1 cellular context compared by ENCODE assay signal in the genomic region with DNA sequence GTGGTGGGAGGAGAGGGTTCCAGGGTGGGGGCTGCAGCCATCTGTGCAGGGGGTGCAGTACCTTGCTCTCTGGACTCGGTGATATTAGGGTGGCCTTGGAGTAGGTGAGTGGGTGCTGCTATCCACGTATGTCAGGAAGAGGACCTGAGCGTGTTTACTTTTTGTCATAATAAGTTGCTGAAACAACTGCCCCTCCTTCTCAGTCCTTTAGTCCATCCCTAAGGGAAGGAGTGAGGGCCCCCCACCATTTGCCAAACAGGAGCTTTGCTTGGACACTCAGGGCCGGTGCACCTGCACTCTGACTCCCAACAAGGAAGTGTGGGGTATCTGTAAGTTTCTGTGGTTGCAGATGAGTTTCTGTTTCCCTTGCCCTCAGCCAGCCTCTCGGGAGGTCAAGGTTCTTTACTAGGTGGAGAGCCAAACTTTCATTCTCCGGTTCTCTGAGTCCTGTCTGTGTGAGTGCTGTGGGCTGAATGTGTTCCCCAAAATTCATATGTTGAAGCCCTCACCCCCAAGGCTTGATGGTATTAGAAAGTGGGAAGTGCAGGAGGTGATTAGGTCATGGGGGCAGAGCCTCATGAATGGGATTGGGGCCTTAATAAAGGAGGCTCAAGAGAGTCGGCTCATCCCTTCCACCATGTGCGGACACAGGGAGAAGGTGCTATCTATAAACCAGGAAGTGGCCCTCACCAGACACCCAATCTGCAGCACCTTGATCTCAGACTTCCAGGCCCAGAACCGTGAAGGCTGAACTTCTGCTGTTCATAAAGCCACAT.
TF ChIP-seq lines count a peak whose summit lies in the region.

No MANE protein-coding gene starts in this region.

TF ChIP-seq in GM12878, 131 proteins besides CTCF, POLR2A, EP300 and RAD21 (continued from another document and continues in another):
- TF ChIP-seq, protein P1, sequence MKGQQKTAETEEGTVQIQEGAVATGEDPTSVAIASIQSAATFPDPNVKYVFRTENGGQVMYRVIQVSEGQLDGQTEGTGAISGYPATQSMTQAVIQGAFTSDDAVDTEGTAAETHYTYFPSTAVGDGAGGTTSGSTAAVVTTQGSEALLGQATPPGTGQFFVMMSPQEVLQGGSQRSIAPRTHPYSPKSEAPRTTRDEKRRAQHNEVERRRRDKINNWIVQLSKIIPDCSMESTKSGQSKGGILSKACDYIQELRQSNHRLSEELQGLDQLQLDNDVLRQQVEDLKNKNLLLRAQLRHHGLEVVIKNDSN (IDR thresholded peaks at IDR 0.05; ENCODE audit: borderline replicate concordance, extremely low read length, insufficient read depth, low read depth, low read length): no peak
- TF ChIP-seq ZNF207 (IDR thresholded peaks at IDR 0.05; ENCODE audit: borderline replicate concordance) (no peak), MEF2A (IDR thresholded peaks at IDR 0.05; ENCODE audit: insufficient read depth, low read depth, low read length) (no peak), TCF7 (IDR thresholded peaks at IDR 0.05; ENCODE audit: borderline replicate concordance) (no peak), KLF5 (IDR thresholded peaks at IDR 0.05; ENCODE audit: partially characterized antibody) (no peak), STAT1 (conservative IDR thresholded peaks at IDR 0.05) (no peak), YBX1 (IDR thresholded peaks at IDR 0.05) (no peak), HDGF (IDR thresholded peaks at IDR 0.05) (peak; percentile 64; the same call in 1 of the 2 replicates), CEBPB (IDR thresholded peaks at IDR 0.05; ENCODE audit: borderline replicate concordance in 1 of 2, low read depth in 2 of 2, low read length in 2 of 2) (no peak), SUPT20H (IDR thresholded peaks at IDR 0.05; ENCODE audit: borderline replicate concordance, control insufficient read depth, low read depth, low read length) (no peak), CBFB (IDR thresholded peaks at IDR 0.05; ENCODE audit: low read depth) (0 out of 2 replicates have a peak, but pooled peaks have one; percentile 43), CHD2 (IDR thresholded peaks at IDR 0.05; ENCODE audit: borderline replicate concordance, low read depth, low read length) (peak; percentile 32; the same call in 1 of the 2 replicates), CBX5 (IDR thresholded peaks at IDR 0.05; ENCODE audit: low read depth) (no peak; the same call in 1 of the 2 replicates), ETV6 (conservative IDR thresholded peaks at IDR 0.05 in 1 of 2, IDR thresholded peaks at IDR 0.05 in 1 of 2; ENCODE audit: borderline replicate concordance in 1 of 2, low read depth in 1 of 2) (peak in 1 of 2 experiments; percentile 98; a peak in 2 of 4 replicates), BACH1 (IDR thresholded peaks at IDR 0.05; ENCODE audit: borderline replicate concordance) (no peak; the same call in 1 of the 2 replicates), SIX5 (IDR thresholded peaks at IDR 0.05; ENCODE audit: low read depth, low read length, severe bottlenecking) (peak; percentile 17), ZBED1 (IDR thresholded peaks at IDR 0.05; ENCODE audit: borderline replicate concordance) (no peak), CHD1 (IDR thresholded peaks at IDR 0.05; ENCODE audit: low read depth, low read length) (no peak), ZNF274 (IDR thresholded peaks at IDR 0.05; ENCODE audit: insufficient read depth, insufficient read length) (no peak), EZH2 (IDR thresholded peaks at IDR 0.05; ENCODE audit: borderline replicate concordance, control insufficient read depth, low read depth, low read length) (no peak), ZNF24 (IDR thresholded peaks at IDR 0.05) (no peak), POLR2AphosphoS2 (IDR thresholded peaks at IDR 0.05; ENCODE audit: low read depth, low read length) (no peak), NRF1 (conservative IDR thresholded peaks at IDR 0.05; ENCODE audit: low read depth, low read length) (no peak), TAF1 (IDR thresholded peaks at IDR 0.05; ENCODE audit: borderline replicate concordance, low read depth, low read length) (no peak), BMI1 (IDR thresholded peaks at IDR 0.05; ENCODE audit: borderline replicate concordance) (no peak), SIN3A (IDR thresholded peaks at IDR 0.05; ENCODE audit: low read depth, low read length) (no peak), CHD4 (IDR thresholded peaks at IDR 0.05) (no peak), DPF2 (IDR thresholded peaks at IDR 0.05) (peak; percentile 86; the same call in 1 of the 2 replicates), TCF3 (IDR thresholded peaks at IDR 0.05; ENCODE audit: borderline replicate concordance, insufficient read depth, low read depth, low read length) (peak; percentile 72; the same call in 1 of the 2 replicates), SMAD5 (IDR thresholded peaks at IDR 0.05; ENCODE audit: low read depth) (no peak), NR2F1 (conservative IDR thresholded peaks at IDR 0.05) (peak; percentile 92), RBBP5 (conservative IDR thresholded peaks at IDR 0.05) (no peak), ASH2L (IDR thresholded peaks at IDR 0.05; ENCODE audit: borderline replicate concordance, low read depth) (no peak), SUZ12 (IDR thresholded peaks at IDR 0.05; ENCODE audit: unreplicated experiment) (no peak), YY1 (IDR thresholded peaks at IDR 0.05; ENCODE audit: low read depth, low read length) (no peak)
- TF ChIP-seq, protein P2, sequence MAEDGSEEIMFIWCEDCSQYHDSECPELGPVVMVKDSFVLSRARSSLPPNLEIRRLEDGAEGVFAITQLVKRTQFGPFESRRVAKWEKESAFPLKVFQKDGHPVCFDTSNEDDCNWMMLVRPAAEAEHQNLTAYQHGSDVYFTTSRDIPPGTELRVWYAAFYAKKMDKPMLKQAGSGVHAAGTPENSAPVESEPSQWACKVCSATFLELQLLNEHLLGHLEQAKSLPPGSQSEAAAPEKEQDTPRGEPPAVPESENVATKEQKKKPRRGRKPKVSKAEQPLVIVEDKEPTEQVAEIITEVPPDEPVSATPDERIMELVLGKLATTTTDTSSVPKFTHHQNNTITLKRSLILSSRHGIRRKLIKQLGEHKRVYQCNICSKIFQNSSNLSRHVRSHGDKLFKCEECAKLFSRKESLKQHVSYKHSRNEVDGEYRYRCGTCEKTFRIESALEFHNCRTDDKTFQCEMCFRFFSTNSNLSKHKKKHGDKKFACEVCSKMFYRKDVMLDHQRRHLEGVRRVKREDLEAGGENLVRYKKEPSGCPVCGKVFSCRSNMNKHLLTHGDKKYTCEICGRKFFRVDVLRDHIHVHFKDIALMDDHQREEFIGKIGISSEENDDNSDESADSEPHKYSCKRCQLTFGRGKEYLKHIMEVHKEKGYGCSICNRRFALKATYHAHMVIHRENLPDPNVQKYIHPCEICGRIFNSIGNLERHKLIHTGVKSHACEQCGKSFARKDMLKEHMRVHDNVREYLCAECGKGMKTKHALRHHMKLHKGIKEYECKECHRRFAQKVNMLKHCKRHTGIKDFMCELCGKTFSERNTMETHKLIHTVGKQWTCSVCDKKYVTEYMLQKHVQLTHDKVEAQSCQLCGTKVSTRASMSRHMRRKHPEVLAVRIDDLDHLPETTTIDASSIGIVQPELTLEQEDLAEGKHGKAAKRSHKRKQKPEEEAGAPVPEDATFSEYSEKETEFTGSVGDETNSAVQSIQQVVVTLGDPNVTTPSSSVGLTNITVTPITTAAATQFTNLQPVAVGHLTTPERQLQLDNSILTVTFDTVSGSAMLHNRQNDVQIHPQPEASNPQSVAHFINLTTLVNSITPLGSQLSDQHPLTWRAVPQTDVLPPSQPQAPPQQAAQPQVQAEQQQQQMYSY (CRISPR knock-in tag; IDR thresholded peaks at IDR 0.05): no peak
- TF ChIP-seq, protein P3, sequence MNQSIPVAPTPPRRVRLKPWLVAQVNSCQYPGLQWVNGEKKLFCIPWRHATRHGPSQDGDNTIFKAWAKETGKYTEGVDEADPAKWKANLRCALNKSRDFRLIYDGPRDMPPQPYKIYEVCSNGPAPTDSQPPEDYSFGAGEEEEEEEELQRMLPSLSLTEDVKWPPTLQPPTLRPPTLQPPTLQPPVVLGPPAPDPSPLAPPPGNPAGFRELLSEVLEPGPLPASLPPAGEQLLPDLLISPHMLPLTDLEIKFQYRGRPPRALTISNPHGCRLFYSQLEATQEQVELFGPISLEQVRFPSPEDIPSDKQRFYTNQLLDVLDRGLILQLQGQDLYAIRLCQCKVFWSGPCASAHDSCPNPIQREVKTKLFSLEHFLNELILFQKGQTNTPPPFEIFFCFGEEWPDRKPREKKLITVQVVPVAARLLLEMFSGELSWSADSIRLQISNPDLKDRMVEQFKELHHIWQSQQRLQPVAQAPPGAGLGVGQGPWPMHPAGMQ (IDR thresholded peaks at IDR 0.05; ENCODE audit: borderline replicate concordance): no peak
- TF ChIP-seq, protein P4, sequence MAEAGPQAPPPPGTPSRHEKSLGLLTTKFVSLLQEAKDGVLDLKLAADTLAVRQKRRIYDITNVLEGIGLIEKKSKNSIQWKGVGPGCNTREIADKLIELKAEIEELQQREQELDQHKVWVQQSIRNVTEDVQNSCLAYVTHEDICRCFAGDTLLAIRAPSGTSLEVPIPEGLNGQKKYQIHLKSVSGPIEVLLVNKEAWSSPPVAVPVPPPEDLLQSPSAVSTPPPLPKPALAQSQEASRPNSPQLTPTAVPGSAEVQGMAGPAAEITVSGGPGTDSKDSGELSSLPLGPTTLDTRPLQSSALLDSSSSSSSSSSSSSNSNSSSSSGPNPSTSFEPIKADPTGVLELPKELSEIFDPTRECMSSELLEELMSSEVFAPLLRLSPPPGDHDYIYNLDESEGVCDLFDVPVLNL (IDR thresholded peaks at IDR 0.05; ENCODE audit: low read depth, low read length): no peak
- TF ChIP-seq, protein P5, sequence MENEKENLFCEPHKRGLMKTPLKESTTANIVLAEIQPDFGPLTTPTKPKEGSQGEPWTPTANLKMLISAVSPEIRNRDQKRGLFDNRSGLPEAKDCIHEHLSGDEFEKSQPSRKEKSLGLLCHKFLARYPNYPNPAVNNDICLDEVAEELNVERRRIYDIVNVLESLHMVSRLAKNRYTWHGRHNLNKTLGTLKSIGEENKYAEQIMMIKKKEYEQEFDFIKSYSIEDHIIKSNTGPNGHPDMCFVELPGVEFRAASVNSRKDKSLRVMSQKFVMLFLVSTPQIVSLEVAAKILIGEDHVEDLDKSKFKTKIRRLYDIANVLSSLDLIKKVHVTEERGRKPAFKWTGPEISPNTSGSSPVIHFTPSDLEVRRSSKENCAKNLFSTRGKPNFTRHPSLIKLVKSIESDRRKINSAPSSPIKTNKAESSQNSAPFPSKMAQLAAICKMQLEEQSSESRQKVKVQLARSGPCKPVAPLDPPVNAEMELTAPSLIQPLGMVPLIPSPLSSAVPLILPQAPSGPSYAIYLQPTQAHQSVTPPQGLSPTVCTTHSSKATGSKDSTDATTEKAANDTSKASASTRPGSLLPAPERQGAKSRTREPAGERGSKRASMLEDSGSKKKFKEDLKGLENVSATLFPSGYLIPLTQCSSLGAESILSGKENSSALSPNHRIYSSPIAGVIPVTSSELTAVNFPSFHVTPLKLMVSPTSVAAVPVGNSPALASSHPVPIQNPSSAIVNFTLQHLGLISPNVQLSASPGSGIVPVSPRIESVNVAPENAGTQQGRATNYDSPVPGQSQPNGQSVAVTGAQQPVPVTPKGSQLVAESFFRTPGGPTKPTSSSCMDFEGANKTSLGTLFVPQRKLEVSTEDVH (IDR thresholded peaks at IDR 0.05; ENCODE audit: low read depth, partially characterized antibody): no peak
- TF ChIP-seq, protein P6, sequence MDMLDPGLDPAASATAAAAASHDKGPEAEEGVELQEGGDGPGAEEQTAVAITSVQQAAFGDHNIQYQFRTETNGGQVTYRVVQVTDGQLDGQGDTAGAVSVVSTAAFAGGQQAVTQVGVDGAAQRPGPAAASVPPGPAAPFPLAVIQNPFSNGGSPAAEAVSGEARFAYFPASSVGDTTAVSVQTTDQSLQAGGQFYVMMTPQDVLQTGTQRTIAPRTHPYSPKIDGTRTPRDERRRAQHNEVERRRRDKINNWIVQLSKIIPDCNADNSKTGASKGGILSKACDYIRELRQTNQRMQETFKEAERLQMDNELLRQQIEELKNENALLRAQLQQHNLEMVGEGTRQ (IDR thresholded peaks at IDR 0.05; ENCODE audit: borderline replicate concordance, low read depth, low read length): no peak
- TF ChIP-seq, protein P7, sequence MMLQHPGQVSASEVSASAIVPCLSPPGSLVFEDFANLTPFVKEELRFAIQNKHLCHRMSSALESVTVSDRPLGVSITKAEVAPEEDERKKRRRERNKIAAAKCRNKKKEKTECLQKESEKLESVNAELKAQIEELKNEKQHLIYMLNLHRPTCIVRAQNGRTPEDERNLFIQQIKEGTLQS (IDR thresholded peaks at IDR 0.05; ENCODE audit: borderline replicate concordance, extremely low read depth, low read depth, low read length): no peak
- TF ChIP-seq, protein P8, sequence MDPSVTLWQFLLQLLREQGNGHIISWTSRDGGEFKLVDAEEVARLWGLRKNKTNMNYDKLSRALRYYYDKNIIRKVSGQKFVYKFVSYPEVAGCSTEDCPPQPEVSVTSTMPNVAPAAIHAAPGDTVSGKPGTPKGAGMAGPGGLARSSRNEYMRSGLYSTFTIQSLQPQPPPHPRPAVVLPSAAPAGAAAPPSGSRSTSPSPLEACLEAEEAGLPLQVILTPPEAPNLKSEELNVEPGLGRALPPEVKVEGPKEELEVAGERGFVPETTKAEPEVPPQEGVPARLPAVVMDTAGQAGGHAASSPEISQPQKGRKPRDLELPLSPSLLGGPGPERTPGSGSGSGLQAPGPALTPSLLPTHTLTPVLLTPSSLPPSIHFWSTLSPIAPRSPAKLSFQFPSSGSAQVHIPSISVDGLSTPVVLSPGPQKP (IDR thresholded peaks at IDR 0.05; ENCODE audit: low read depth, low read length): no peak
- TF ChIP-seq, protein P9, sequence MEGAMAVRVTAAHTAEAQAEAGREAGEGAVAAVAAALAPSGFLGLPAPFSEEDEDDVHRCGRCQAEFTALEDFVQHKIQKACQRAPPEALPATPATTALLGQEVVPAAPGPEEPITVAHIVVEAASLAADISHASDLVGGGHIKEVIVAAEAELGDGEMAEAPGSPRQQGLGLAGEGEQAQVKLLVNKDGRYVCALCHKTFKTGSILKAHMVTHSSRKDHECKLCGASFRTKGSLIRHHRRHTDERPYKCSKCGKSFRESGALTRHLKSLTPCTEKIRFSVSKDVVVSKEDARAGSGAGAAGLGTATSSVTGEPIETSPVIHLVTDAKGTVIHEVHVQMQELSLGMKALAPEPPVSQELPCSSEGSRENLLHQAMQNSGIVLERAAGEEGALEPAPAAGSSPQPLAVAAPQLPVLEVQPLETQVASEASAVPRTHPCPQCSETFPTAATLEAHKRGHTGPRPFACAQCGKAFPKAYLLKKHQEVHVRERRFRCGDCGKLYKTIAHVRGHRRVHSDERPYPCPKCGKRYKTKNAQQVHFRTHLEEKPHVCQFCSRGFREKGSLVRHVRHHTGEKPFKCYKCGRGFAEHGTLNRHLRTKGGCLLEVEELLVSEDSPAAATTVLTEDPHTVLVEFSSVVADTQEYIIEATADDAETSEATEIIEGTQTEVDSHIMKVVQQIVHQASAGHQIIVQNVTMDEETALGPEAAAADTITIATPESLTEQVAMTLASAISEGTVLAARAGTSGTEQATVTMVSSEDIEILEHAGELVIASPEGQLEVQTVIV (IDR thresholded peaks at IDR 0.05; ENCODE audit: borderline replicate concordance, partially characterized antibody): no peak
